10 cellular contexts compared by ENCODE assay signal in genomic region chr9:84851935-84852585, GRCh38.
A peak's percentile ranks its signal among the peaks of the same experiment; 100 is the strongest.
DNase-seq lines count a peak whose midpoint lies in the region; ATAC-seq and TF ChIP-seq lines count a peak whose summit lies in the region.
"Had no signal": no experiment of that assay in that cellular context is flagged by ENCODE, and none has a peak within 500 bp of the region (broad histone marks: within the 10 kb centered on the region; RNA-seq: fewer than 3 reads in every experiment).

No MANE protein-coding gene starts in this region.

- intact Hi-C loops in Right ventricle myocardium inferior (cut with DNase I) = loop anchor here (10.0 kb wide), 1 partner anchor 147 kb away; no protein-coding TSS in a partner anchor
- intact Hi-C loops in cardiac septum (cut with DNase I) = no loop called here

- ATAC-seq in Right ventricle myocardium inferior = peak; percentile 44

- in situ Hi-C loops in brain microvascular endothelial cell (cut with HindIII; ENCODE audit: low pct_ligation_motif_present, low sequenced_read_pairs) = no loop called here

- no peaks in the 10 kb centered on the region for H3K36me3 ChIP-seq in brain microvascular endothelial cell (replicated peaks)
- H3K36me3 ChIP-seq: BE2C had no signal

- no peak for DNase-seq in Right ventricle myocardium inferior (ENCODE audit: missing footprints)
- no peak for DNase-seq in cardiac septum (ENCODE audit: low spot score)
- DNase-seq in brain microvascular endothelial cell = peak; percentile 92
- DNase-seq in iPS-NIHi7 (ENCODE audit: extremely low spot score) = peak; percentile 71
- no peak for DNase-seq in GOT3 (lab: John Stamatoyannopoulos, UW)
- no peak for DNase-seq in D341Med (ENCODE audit: low spot score)
- no peak for DNase-seq in inferior parietal cortex (ENCODE audit: extremely low spot score)
- DNase-seq in NCI-H526 (lab: John Stamatoyannopoulos, UW) = no peak
- DNase-seq: activated CD4-positive, alpha-beta T cell treated with anti-CD3 and anti-CD28 coated beads for 1 hour; BE2C had no signal

- TF ChIP-seq CTCF in brain microvascular endothelial cell (IDR thresholded peaks at IDR 0.05; ENCODE audit: low read depth, low read length, missing control alignments) = no peak

- H3K27me3 ChIP-seq in brain microvascular endothelial cell (replicated peaks) = no peaks in the 10 kb centered on the region
- H3K27me3 ChIP-seq: BE2C had no signal

- no peak overlapping the region for H3K4me3 ChIP-seq in brain microvascular endothelial cell (ENCODE audit: low read depth, low read length)

- no peak overlapping the region for H3K27ac ChIP-seq in brain microvascular endothelial cell

Comparison
In these comparisons a context has a peak if more than half of its experiments do, and no peak if none do; other contexts are left out.
1. DNase-seq: peak in brain microvascular endothelial cell (single experiment) and iPS-NIHi7 (single experiment); none in Right ventricle myocardium inferior (single experiment), cardiac septum (single experiment), GOT3 (single experiment), D341Med (single experiment), inferior parietal cortex (single experiment) and NCI-H526 (0 of 2).